In the genomic region with DNA sequence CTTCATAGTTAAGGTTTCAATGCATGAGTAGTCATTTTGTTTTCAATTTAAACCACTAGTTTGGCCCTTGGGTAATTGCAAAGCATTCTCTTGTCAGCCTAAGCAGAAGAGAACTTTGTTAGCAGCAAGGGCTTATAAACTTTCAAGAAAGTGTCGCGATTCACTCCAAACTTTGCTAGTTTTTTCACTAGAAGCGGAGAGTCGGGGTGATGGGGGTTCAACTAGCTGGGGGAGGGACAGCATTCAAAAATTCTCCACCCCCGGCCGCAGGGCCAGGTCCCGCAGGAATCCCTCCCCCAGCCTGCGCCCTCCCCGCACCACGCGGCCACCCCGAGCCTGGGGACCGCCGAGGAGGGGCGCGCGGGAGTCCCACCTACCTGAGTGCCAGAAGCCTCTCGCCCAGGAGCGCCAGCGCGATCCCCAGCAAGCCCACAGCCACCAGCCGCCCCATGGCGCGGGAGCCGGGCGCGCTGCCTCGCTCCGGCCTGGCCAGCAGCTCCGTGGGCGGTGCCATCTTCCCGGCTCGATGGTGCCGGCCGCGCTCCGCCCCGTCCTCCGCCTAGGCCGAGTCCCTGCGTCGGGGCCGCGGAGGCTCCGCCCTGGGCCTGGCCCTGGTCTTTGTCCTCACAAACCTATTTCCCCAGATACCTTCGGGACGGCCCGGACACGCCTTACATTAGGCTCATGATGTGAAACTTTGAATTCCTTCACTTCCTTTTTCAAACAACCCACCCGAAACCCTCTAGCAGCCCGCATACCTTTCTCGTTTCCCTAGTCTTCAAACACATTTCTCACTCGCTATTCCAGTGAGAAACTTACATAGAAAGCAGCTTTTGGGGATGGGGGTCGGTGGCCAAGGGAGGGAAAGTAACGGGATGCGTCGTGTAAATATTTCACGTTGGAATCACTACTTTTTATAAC, we compare ENCODE assay signal across 1 cellular context.
A peak's percentile ranks its signal among the peaks of the same experiment; 100 is the strongest.
TF ChIP-seq lines count a peak whose summit lies in the region.

A gene (minus strand): TSS at position 528 of the 921 bp plus-strand sequence. CDS start 77 bp downstream, at position 451.

TF ChIP-seq in HepG2, 621 proteins besides CTCF, POLR2A, EP300 and RAD21 (continued from another document and continues in another):
- TF ChIP-seq, protein P1, sequence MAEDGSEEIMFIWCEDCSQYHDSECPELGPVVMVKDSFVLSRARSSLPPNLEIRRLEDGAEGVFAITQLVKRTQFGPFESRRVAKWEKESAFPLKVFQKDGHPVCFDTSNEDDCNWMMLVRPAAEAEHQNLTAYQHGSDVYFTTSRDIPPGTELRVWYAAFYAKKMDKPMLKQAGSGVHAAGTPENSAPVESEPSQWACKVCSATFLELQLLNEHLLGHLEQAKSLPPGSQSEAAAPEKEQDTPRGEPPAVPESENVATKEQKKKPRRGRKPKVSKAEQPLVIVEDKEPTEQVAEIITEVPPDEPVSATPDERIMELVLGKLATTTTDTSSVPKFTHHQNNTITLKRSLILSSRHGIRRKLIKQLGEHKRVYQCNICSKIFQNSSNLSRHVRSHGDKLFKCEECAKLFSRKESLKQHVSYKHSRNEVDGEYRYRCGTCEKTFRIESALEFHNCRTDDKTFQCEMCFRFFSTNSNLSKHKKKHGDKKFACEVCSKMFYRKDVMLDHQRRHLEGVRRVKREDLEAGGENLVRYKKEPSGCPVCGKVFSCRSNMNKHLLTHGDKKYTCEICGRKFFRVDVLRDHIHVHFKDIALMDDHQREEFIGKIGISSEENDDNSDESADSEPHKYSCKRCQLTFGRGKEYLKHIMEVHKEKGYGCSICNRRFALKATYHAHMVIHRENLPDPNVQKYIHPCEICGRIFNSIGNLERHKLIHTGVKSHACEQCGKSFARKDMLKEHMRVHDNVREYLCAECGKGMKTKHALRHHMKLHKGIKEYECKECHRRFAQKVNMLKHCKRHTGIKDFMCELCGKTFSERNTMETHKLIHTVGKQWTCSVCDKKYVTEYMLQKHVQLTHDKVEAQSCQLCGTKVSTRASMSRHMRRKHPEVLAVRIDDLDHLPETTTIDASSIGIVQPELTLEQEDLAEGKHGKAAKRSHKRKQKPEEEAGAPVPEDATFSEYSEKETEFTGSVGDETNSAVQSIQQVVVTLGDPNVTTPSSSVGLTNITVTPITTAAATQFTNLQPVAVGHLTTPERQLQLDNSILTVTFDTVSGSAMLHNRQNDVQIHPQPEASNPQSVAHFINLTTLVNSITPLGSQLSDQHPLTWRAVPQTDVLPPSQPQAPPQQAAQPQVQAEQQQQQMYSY (CRISPR knock-in tag; IDR thresholded peaks at IDR 0.05) = no peak
- TF ChIP-seq ZFX (CRISPR knock-in tag; IDR thresholded peaks at IDR 0.05; ENCODE audit: low read depth) = peak; percentile 97
- no peak for TF ChIP-seq REXO4 (CRISPR knock-in tag; IDR thresholded peaks at IDR 0.05; ENCODE audit: borderline replicate concordance)
- TF ChIP-seq ZEB1 (IDR thresholded peaks at IDR 0.05; ENCODE audit: insufficient replicate concordance, low read depth) = no peak
- TF ChIP-seq ZNF619 (CRISPR knock-in tag; IDR thresholded peaks at IDR 0.05) = no peak; the same call in 1 of the 2 replicates
- TF ChIP-seq, protein P2, sequence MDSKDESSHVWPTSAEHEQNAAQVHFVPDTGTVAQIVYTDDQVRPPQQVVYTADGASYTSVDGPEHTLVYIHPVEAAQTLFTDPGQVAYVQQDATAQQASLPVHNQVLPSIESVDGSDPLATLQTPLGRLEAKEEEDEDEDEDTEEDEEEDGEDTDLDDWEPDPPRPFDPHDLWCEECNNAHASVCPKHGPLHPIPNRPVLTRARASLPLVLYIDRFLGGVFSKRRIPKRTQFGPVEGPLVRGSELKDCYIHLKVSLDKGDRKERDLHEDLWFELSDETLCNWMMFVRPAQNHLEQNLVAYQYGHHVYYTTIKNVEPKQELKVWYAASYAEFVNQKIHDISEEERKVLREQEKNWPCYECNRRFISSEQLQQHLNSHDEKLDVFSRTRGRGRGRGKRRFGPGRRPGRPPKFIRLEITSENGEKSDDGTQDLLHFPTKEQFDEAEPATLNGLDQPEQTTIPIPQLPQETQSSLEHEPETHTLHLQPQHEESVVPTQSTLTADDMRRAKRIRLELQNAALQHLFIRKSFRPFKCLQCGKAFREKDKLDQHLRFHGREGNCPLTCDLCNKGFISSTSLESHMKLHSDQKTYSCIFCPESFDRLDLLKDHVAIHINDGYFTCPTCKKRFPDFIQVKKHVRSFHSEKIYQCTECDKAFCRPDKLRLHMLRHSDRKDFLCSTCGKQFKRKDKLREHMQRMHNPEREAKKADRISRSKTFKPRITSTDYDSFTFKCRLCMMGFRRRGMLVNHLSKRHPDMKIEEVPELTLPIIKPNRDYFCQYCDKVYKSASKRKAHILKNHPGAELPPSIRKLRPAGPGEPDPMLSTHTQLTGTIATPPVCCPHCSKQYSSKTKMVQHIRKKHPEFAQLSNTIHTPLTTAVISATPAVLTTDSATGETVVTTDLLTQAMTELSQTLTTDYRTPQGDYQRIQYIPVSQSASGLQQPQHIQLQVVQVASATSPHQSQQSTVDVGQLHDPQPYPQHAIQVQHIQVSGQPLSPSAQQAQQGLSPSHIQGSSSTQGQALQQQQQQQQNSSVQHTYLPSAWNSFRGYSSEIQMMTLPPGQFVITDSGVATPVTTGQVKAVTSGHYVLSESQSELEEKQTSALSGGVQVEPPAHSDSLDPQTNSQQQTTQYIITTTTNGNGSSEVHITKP (CRISPR knock-in tag; IDR thresholded peaks at IDR 0.05; ENCODE audit: low read depth) = no peak; the same call in 1 of the 2 replicates
- TF ChIP-seq ZNF766 (CRISPR knock-in tag; IDR thresholded peaks at IDR 0.05; ENCODE audit: borderline replicate concordance) = peak; percentile 80; the same call in 1 of the 2 replicates
- peak; percentile 43; the same call in 1 of the 2 replicates for TF ChIP-seq GZF1 (CRISPR knock-in tag; IDR thresholded peaks at IDR 0.05)
- TF ChIP-seq, protein P3, sequence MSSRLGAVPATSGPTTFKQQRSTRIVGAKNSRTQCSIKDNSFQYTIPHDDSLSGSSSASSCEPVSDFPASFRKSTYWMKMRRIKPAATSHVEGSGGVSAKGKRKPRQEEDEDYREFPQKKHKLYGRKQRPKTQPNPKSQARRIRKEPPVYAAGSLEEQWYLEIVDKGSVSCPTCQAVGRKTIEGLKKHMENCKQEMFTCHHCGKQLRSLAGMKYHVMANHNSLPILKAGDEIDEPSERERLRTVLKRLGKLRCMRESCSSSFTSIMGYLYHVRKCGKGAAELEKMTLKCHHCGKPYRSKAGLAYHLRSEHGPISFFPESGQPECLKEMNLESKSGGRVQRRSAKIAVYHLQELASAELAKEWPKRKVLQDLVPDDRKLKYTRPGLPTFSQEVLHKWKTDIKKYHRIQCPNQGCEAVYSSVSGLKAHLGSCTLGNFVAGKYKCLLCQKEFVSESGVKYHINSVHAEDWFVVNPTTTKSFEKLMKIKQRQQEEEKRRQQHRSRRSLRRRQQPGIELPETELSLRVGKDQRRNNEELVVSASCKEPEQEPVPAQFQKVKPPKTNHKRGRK (CRISPR knock-in tag; IDR thresholded peaks at IDR 0.05) = no peak
- no peak for TF ChIP-seq SETDB1 (CRISPR knock-in tag; IDR thresholded peaks at IDR 0.05; ENCODE audit: borderline replicate concordance)
- TF ChIP-seq HMGA1 (CRISPR knock-in tag; conservative IDR thresholded peaks at IDR 0.05) = no peak
- TF ChIP-seq ZZZ3 (CRISPR knock-in tag; IDR thresholded peaks at IDR 0.05; ENCODE audit: borderline replicate concordance) = 0 out of 2 replicates have a peak, but pooled peaks have one; percentile 42
- peak; percentile 64; the same call in 1 of the 2 replicates for TF ChIP-seq HDAC1 (CRISPR knock-in tag; IDR thresholded peaks at IDR 0.05)
- no peak for TF ChIP-seq TSC22D2 (CRISPR knock-in tag; IDR thresholded peaks at IDR 0.05; ENCODE audit: borderline replicate concordance)
- no peak for TF ChIP-seq ZNF850 (CRISPR knock-in tag; conservative IDR thresholded peaks at IDR 0.05)
- 0 out of 2 replicates have a peak, but pooled peaks have one; percentile 28 for TF ChIP-seq SMAD3 (CRISPR knock-in tag; IDR thresholded peaks at IDR 0.05)
- TF ChIP-seq ZNF121 (CRISPR knock-in tag; IDR thresholded peaks at IDR 0.05) = 0 out of 2 replicates have a peak, but pooled peaks have one; percentile 45
- peak; percentile 24; the same call in 1 of the 2 replicates for TF ChIP-seq HOXA5 (CRISPR knock-in tag; IDR thresholded peaks at IDR 0.05)
- peak; percentile 67; the same call in 1 of the 2 replicates for TF ChIP-seq FOXK1 (CRISPR knock-in tag; IDR thresholded peaks at IDR 0.05; ENCODE audit: borderline replicate concordance, low read depth)
- no peak for TF ChIP-seq SP140L (CRISPR knock-in tag; IDR thresholded peaks at IDR 0.05; ENCODE audit: borderline replicate concordance)
- peak; percentile 50; the same call in 1 of the 2 replicates for TF ChIP-seq ZBTB7A (CRISPR knock-in tag; IDR thresholded peaks at IDR 0.05)
- TF ChIP-seq, protein P4, sequence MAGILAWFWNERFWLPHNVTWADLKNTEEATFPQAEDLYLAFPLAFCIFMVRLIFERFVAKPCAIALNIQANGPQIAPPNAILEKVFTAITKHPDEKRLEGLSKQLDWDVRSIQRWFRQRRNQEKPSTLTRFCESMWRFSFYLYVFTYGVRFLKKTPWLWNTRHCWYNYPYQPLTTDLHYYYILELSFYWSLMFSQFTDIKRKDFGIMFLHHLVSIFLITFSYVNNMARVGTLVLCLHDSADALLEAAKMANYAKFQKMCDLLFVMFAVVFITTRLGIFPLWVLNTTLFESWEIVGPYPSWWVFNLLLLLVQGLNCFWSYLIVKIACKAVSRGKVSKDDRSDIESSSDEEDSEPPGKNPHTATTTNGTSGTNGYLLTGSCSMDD (CRISPR knock-in tag; IDR thresholded peaks at IDR 0.05) = 0 out of 2 replicates have a peak, but pooled peaks have one; percentile 49
- TF ChIP-seq, protein P5, sequence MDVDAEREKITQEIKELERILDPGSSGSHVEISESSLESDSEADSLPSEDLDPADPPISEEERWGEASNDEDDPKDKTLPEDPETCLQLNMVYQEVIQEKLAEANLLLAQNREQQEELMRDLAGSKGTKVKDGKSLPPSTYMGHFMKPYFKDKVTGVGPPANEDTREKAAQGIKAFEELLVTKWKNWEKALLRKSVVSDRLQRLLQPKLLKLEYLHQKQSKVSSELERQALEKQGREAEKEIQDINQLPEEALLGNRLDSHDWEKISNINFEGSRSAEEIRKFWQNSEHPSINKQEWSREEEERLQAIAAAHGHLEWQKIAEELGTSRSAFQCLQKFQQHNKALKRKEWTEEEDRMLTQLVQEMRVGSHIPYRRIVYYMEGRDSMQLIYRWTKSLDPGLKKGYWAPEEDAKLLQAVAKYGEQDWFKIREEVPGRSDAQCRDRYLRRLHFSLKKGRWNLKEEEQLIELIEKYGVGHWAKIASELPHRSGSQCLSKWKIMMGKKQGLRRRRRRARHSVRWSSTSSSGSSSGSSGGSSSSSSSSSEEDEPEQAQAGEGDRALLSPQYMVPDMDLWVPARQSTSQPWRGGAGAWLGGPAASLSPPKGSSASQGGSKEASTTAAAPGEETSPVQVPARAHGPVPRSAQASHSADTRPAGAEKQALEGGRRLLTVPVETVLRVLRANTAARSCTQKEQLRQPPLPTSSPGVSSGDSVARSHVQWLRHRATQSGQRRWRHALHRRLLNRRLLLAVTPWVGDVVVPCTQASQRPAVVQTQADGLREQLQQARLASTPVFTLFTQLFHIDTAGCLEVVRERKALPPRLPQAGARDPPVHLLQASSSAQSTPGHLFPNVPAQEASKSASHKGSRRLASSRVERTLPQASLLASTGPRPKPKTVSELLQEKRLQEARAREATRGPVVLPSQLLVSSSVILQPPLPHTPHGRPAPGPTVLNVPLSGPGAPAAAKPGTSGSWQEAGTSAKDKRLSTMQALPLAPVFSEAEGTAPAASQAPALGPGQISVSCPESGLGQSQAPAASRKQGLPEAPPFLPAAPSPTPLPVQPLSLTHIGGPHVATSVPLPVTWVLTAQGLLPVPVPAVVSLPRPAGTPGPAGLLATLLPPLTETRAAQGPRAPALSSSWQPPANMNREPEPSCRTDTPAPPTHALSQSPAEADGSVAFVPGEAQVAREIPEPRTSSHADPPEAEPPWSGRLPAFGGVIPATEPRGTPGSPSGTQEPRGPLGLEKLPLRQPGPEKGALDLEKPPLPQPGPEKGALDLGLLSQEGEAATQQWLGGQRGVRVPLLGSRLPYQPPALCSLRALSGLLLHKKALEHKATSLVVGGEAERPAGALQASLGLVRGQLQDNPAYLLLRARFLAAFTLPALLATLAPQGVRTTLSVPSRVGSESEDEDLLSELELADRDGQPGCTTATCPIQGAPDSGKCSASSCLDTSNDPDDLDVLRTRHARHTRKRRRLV (CRISPR knock-in tag; IDR thresholded peaks at IDR 0.05) = no peak
- TF ChIP-seq GATAD2A (CRISPR knock-in tag; IDR thresholded peaks at IDR 0.05) = peak; percentile 52; the same call in 1 of the 2 replicates
- peak; percentile 59; the same call in 1 of the 2 replicates for TF ChIP-seq ZNF605 (CRISPR knock-in tag; IDR thresholded peaks at IDR 0.05)
- TF ChIP-seq, protein P6, sequence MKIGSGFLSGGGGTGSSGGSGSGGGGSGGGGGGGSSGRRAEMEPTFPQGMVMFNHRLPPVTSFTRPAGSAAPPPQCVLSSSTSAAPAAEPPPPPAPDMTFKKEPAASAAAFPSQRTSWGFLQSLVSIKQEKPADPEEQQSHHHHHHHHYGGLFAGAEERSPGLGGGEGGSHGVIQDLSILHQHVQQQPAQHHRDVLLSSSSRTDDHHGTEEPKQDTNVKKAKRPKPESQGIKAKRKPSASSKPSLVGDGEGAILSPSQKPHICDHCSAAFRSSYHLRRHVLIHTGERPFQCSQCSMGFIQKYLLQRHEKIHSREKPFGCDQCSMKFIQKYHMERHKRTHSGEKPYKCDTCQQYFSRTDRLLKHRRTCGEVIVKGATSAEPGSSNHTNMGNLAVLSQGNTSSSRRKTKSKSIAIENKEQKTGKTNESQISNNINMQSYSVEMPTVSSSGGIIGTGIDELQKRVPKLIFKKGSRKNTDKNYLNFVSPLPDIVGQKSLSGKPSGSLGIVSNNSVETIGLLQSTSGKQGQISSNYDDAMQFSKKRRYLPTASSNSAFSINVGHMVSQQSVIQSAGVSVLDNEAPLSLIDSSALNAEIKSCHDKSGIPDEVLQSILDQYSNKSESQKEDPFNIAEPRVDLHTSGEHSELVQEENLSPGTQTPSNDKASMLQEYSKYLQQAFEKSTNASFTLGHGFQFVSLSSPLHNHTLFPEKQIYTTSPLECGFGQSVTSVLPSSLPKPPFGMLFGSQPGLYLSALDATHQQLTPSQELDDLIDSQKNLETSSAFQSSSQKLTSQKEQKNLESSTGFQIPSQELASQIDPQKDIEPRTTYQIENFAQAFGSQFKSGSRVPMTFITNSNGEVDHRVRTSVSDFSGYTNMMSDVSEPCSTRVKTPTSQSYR (CRISPR knock-in tag; IDR thresholded peaks at IDR 0.05; ENCODE audit: borderline replicate concordance) = peak; percentile 46; the same call in 1 of the 2 replicates
- TF ChIP-seq NONO (IDR thresholded peaks at IDR 0.05) = no peak
- TF ChIP-seq NONO (CRISPR knock-in tag; conservative IDR thresholded peaks at IDR 0.05) = no peak
- TF ChIP-seq, protein P7, sequence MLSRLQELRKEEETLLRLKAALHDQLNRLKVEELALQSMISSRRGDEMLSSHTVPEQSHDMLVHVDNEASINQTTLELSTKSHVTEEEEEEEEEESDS (CRISPR knock-in tag; IDR thresholded peaks at IDR 0.05; ENCODE audit: borderline replicate concordance) = no peak
- peak; percentile 61; the same call in 1 of the 2 replicates for TF ChIP-seq ZNF83 (CRISPR knock-in tag; IDR thresholded peaks at IDR 0.05; ENCODE audit: borderline replicate concordance)
- no peak for TF ChIP-seq ATRX (CRISPR knock-in tag; IDR thresholded peaks at IDR 0.05; ENCODE audit: borderline replicate concordance)
- peak; percentile 58 for TF ChIP-seq ZNF792 (CRISPR knock-in tag; IDR thresholded peaks at IDR 0.05)
